Comparison of ENCODE assay signal across 30 cellular contexts in the genomic region with DNA sequence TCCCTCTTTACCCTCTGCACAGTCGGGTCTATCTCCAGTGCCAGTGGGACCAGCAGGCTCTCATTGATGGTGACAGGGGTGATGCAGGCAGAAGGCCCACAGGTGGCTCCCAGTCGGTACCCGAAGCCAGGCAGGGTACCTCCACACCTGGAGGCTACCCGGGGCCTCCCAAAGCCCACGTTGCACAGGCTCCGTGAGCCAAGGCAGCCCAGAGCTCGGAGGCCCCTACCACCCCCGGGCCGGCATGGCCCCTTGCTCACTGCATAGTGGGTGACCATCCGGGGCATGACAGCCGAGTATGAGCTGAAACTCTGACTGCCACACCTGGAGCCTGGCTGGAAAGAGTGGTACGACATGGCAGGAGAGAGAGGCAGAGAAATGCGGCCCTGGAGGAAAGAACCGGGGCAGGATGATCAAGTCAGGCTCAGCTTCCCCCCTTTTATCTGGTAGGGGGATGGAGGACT. TPM values are rescaled to one million over a fixed set of nuclear protein-coding genes. Genes with fewer than 3 reads are reported as not detected.
A peak's percentile ranks its signal among the peaks of the same experiment; 100 is the strongest.
DNase-seq lines count a peak whose midpoint lies in the region; ATAC-seq, FAIRE-seq and TF ChIP-seq lines count a peak whose summit lies in the region.
"Had no signal": no experiment of that assay in that cellular context is flagged by ENCODE, and none has a peak within 500 bp of the region (broad histone marks: within the 10 kb centered on the region; RNA-seq: fewer than 3 reads in every experiment).

A gene (minus strand): TSS at position 414 of the 464 bp plus-strand sequence. CDS start 58 bp downstream, at position 356.

- no CpG with 5 or more reads among the region's 14 CpGs for WGBS in neuronal stem cell (ENCODE audit: extremely low coverage in 2 of 2, insufficient read length in 2 of 2, insufficient replicate concordance in 1 of 2), 2 donors
- 77 to 94% (median 89%) methylated on average over 10 to 14 of the region's 14 CpGs for WGBS in spleen, 5 donors

- H3K4me1 ChIP-seq in astrocyte (ENCODE audit: insufficient read depth, low read length) (no peaks in the 10 kb centered on the region), neuronal stem cell (ENCODE audit: control insufficient read depth in 2 of 2, insufficient read depth in 1 of 2, low read depth in 1 of 2, low read length in 2 of 2) (peaks cover 0 to under 1% of the 10 kb centered on the region in 2 donors), spleen (peaks cover 0 to under 1% (median 0%) of the 10 kb centered on the region in 6 donors), A673 (ENCODE audit: insufficient read depth, low read length, poor library complexity, severe bottlenecking) (no peaks in the 10 kb centered on the region)
- H3K4me1 ChIP-seq: A549, BE2C, BLaER1 had no signal

- H3K4me3 ChIP-seq in astrocyte (ENCODE audit: insufficient read depth, low read depth, low read length) (no peak within 1 kb of the TSS), neuronal stem cell (ENCODE audit: low read length in 2 of 2) (no peak within 1 kb of the TSS), spleen (no peak within 1 kb of the TSS), A673 (ENCODE audit: low read depth, low read length, poor library complexity, severe bottlenecking) (no peak within 1 kb of the TSS)
- H3K4me3 ChIP-seq: A549, BLaER1, GM12878 had no signal

- H3K18ac ChIP-seq in neuronal stem cell (ENCODE audit: low read length) = peak within 1 kb of the TSS; percentile 26

- no peak within 1 kb of the TSS for H2BK15ac ChIP-seq in neuronal stem cell (ENCODE audit: low read length)

- CTCF ChIA-PET in A673 (lab: Charles Lee) = no interaction called here

- POLR2A ChIA-PET in A673 (lab: Charles Lee; ENCODE audit: low non-redundant PET) = no interaction called here

- no peak within 1 kb of the TSS for H2BK12ac ChIP-seq in neuronal stem cell (ENCODE audit: low read length)

- BruUV-seq in A673 (replicated peaks; lab: Mats Ljungman, UMichigan) = no TSS peak

- H3K4me2 ChIP-seq in astrocyte (ENCODE audit: low read length) (no peak within 1 kb of the TSS), neuronal stem cell (ENCODE audit: insufficient read depth, low read length, poor library complexity, severe bottlenecking) (no peak within 1 kb of the TSS)
- H3K4me2 ChIP-seq: A549, BLaER1 had no signal

- no peaks in the 10 kb centered on the region for H3K79me1 ChIP-seq in neuronal stem cell (ENCODE audit: low read depth, low read length)

- H2BK5ac ChIP-seq in neuronal stem cell (ENCODE audit: low read length) = no peak within 1 kb of the TSS

- H3K9me3 Mint-ChIP-seq in astrocyte (ENCODE audit: unreplicated experiment) = peaks cover 12% of the 10 kb centered on the region
- H3K9me3 Mint-ChIP-seq: CD4-positive, alpha-beta memory T cell; CD8-positive, alpha-beta memory T cell had no signal

- H3K9ac ChIP-seq in astrocyte (ENCODE audit: low read length) (no peak within 1 kb of the TSS), neuronal stem cell (ENCODE audit: low read depth, low read length, poor library complexity) (no peak within 1 kb of the TSS)
- H3K9ac ChIP-seq: BLaER1 had no signal

- H2AFZ ChIP-seq in astrocyte (ENCODE audit: low read depth, low read length) (no peak within 1 kb of the TSS), neuronal stem cell (ENCODE audit: low read length) (no peak within 1 kb of the TSS)

- no peak within 1 kb of the TSS for H4K8ac ChIP-seq in neuronal stem cell (ENCODE audit: low read depth, low read length)

- H3K27ac ChIP-seq in astrocyte (ENCODE audit: low read depth, low read length) = no peak within 1 kb of the TSS
- no peak within 1 kb of the TSS for H3K27ac ChIP-seq in neuronal stem cell (replicated peaks; ENCODE audit: low read length)
- no peak within 1 kb of the TSS for H3K27ac ChIP-seq in spleen
- no peak within 1 kb of the TSS for H3K27ac ChIP-seq in A673 (ENCODE audit: low read depth, low read length, poor library complexity, severe bottlenecking)
- H3K27ac ChIP-seq: 22Rv1, A549, BLaER1 had no signal

- DNase-seq in astrocyte (ENCODE audit: low read depth) = no peak
- no peak for DNase-seq in neuronal stem cell (ENCODE audit: low spot score)
- peak; percentile 72 for DNase-seq in spleen
- DNase-seq in A673 (ENCODE audit: low spot score) = no peak
- DNase-seq: ACHN; BE2C; C1 segment of cervical spinal cord; CD4-positive, alpha-beta memory T cell; CD4-positive, CD25-positive, alpha-beta regulatory T cell; CD8-positive, alpha-beta memory T cell; COR-L47; DMS 273 treated with DMSO at 0.1 percent for 48 hours; DMS153; DMS53; DMS79; DND-41; EL; GDM1 had no signal

- no peak for ATAC-seq in HG02571 (IDR thresholded peaks at IDR 0.05; ENCODE audit: unreplicated experiment)
- ATAC-seq: GM12878 had no signal

- no peak for TF ChIP-seq CTCF in astrocyte (IDR thresholded peaks at IDR 0.05; ENCODE audit: insufficient read depth, low read depth, low read length)
- no peak for TF ChIP-seq CTCF in spleen (IDR thresholded peaks at IDR 0.05 in 8 of 11, conservative IDR thresholded peaks at IDR 0.05 in 3 of 11)
- TF ChIP-seq CTCF in A673 (conservative IDR thresholded peaks at IDR 0.05; ENCODE audit: low read depth, low read length) = no peak

- no peak for TF ChIP-seq POLR2A in spleen (IDR thresholded peaks at IDR 0.05)

- H3K27me3 ChIP-seq in astrocyte (ENCODE audit: insufficient read depth, low read length) (no peaks in the 10 kb centered on the region), neuronal stem cell (ENCODE audit: control insufficient read depth in 3 of 3, insufficient read depth in 3 of 3, low read depth in 1 of 3, low read length in 3 of 3) (no peaks in the 10 kb centered on the region), spleen (replicated peaks in 1 of 7) (peaks cover 0 to 12% (median 0%) of the 10 kb centered on the region in 7 donors), A673 (replicated peaks; ENCODE audit: insufficient read depth, low read depth, low read length, poor library complexity) (no peaks in the 10 kb centered on the region)
- H3K27me3 ChIP-seq: BE2C, BLaER1 had no signal

- H3K4me1 Mint-ChIP-seq in astrocyte (ENCODE audit: low read depth, unreplicated experiment) = no peaks in the 10 kb centered on the region
- H3K4me1 Mint-ChIP-seq: CD14-positive monocyte; CD4-positive, alpha-beta memory T cell; CD4-positive, CD25-positive, alpha-beta regulatory T cell; CD8-positive, alpha-beta memory T cell had no signal

- H3K9me3 ChIP-seq in astrocyte (ENCODE audit: insufficient read depth, low read depth, low read length) (no peaks in the 10 kb centered on the region), neuronal stem cell (replicated peaks in 1 of 2; ENCODE audit: control insufficient read depth in 2 of 2, insufficient read depth in 1 of 2, low read depth in 1 of 2, low read length in 2 of 2) (peaks cover 0 to 5% of the 10 kb centered on the region in 2 donors), spleen (no peaks in the 10 kb centered on the region), A673 (ENCODE audit: low read depth, low read length, poor library complexity, severe bottlenecking) (no peaks in the 10 kb centered on the region)
- H3K9me3 ChIP-seq: A549, BE2C, BLaER1 had no signal

- no peak within 1 kb of the TSS for H3K23ac ChIP-seq in neuronal stem cell (ENCODE audit: low read depth, low read length, poor library complexity)

- H3K4me3 Mint-ChIP-seq in astrocyte (ENCODE audit: unreplicated experiment) = no peak within 1 kb of the TSS
- H3K4me3 Mint-ChIP-seq: CD14-positive monocyte; CD4-positive, alpha-beta memory T cell; CD4-positive, CD25-positive, alpha-beta regulatory T cell; CD8-positive, alpha-beta memory T cell had no signal

- FAIRE-seq in astrocyte (lab: Jason Lieb, UNC) = no peak
- FAIRE-seq: A549, GM12878, GM12892, GM18507 had no signal

- H3K36me3 ChIP-seq in astrocyte (ENCODE audit: insufficient read depth, low read length) (no peaks in the 10 kb centered on the region), neuronal stem cell (replicated peaks in 1 of 2; ENCODE audit: control insufficient read depth in 2 of 2, insufficient read depth in 2 of 2, low read length in 2 of 2) (no peaks in the 10 kb centered on the region), spleen (no peaks in the 10 kb centered on the region), A673 (ENCODE audit: insufficient read depth, low read length, poor library complexity, severe bottlenecking) (no peaks in the 10 kb centered on the region)
- H3K36me3 ChIP-seq: BE2C, BLaER1 had no signal

- H3K36me3 Mint-ChIP-seq in astrocyte (ENCODE audit: low read depth, unreplicated experiment) = no peaks in the 10 kb centered on the region
- H3K36me3 Mint-ChIP-seq: CD14-positive monocyte; CD4-positive, alpha-beta memory T cell; CD4-positive, CD25-positive, alpha-beta regulatory T cell; CD8-positive, alpha-beta memory T cell had no signal

- peak within 1 kb of the TSS; percentile 75 for H3K27ac Mint-ChIP-seq in astrocyte (ENCODE audit: unreplicated experiment)
- H3K27ac Mint-ChIP-seq: CD4-positive, alpha-beta memory T cell; CD8-positive, alpha-beta memory T cell had no signal

- no peak within 1 kb of the TSS for H3K4ac ChIP-seq in neuronal stem cell (ENCODE audit: low read length)

- no peaks in the 10 kb centered on the region for H3K79me2 ChIP-seq in astrocyte (ENCODE audit: insufficient read depth, low read length)

- no peak within 1 kb of the TSS for H4K91ac ChIP-seq in neuronal stem cell (ENCODE audit: low read depth, low read length, poor library complexity)

- H4K20me1 ChIP-seq in astrocyte (ENCODE audit: insufficient read depth, low read length) = no peaks in the 10 kb centered on the region
- H4K20me1 ChIP-seq: BLaER1 had no signal

- intact Hi-C loops in spleen (cut with DNase I; ENCODE audit: low total_unique reads) = no loop called here
- intact Hi-C loops in A673 (cut with micrococcal nuclease; ENCODE audit: unreplicated experiment) = no loop called here

- H3K14ac ChIP-seq in neuronal stem cell (ENCODE audit: low read length) = no peak within 1 kb of the TSS

- H3K27me3 Mint-ChIP-seq in astrocyte (ENCODE audit: low read depth, unreplicated experiment) = peaks cover 61% of the 10 kb centered on the region
- H3K27me3 Mint-ChIP-seq: CD4-positive, CD25-positive, alpha-beta regulatory T cell had no signal

- H2AK5ac ChIP-seq in neuronal stem cell (ENCODE audit: low read depth, low read length) = peak within 1 kb of the TSS; percentile 62

- H2BK120ac ChIP-seq in neuronal stem cell (ENCODE audit: low read depth, low read length) = no peak within 1 kb of the TSS

RNA-seq across cellular contexts. Expression of the gene that starts here (rescaled TPM):
- total RNA-seq in astrocyte = not detected in 2 replicates
- not detected for polyA plus RNA-seq in neuronal stem cell (2013, experiment 1 of 2)
- polyA plus RNA-seq in neuronal stem cell (2013, experiment 2 of 2) = not detected
- not detected for total RNA-seq in spleen
- polyA plus RNA-seq in spleen = under 1 TPM in 1 of 3 donors, not detected in 2; 0.04 TPM
- total RNA-seq in A673 (2021) = not detected in 2 replicates
- total RNA-seq: A172; CD4-positive, alpha-beta memory T cell; CD4-positive, CD25-positive, alpha-beta regulatory T cell; CD8-positive, alpha-beta memory T cell; Daoy; G401; GM12878 had no signal
- polyA plus RNA-seq: A549; AG04450; CD14-positive monocyte; CD4-positive, alpha-beta memory T cell; CD4-positive, CD25-positive, alpha-beta regulatory T cell; CD8-positive, alpha-beta memory T cell; GM12878 had no signal

Comparison
In these comparisons a context has a peak if more than half of its experiments do, and no peak if none do; other contexts are left out.
1. Peak in DNase-seq in spleen; RNA of the gene not detected or under 1 TPM.